ENCODE assay signal across 28 cellular contexts in genomic region chr1:236397173-236397759, GRCh38. TPM values are rescaled to one million over a fixed set of nuclear protein-coding genes. Genes with fewer than 3 reads are reported as not detected.
A peak's percentile ranks its signal among the peaks of the same experiment; 100 is the strongest.
DNase-seq lines count a peak whose midpoint lies in the region; ATAC-seq, FAIRE-seq and TF ChIP-seq lines count a peak whose summit lies in the region.
"Had no signal": no experiment of that assay in that cellular context is flagged by ENCODE, and none has a peak within 500 bp of the region (broad histone marks: within the 10 kb centered on the region; RNA-seq: fewer than 3 reads in every experiment).

No MANE protein-coding gene starts in this region.

- CTCF ChIA-PET in HepG2 (lab: Yijun Ruan, JAX; ENCODE audit: low intra/inter-chr PET ratio, low total read pairs), result no interaction called here
- CTCF ChIA-PET in activated CD4-positive, alpha-beta memory T cell treated with anti-CD3 and anti-CD28 coated beads for 36 hours (lab: Charles Lee), result interaction anchor here (1.9 kb wide), 1 partner anchor 20 kb away, joined by 4 read pairs; no protein-coding TSS in a partner anchor

- in situ Hi-C loops in HepG2 (cut with HindIII; ENCODE audit: extremely low pct_ligation_motif_present, low pct_unique_long_range_greater_than_20kb), result no loop called here

- intact Hi-C loops in HepG2 (cut with micrococcal nuclease; ENCODE audit: unreplicated experiment), result loop anchor here (5.0 kb wide), 2 partner anchors 95 to 125 kb away; partner anchors contain the start of gene LGALS8
- intact Hi-C loops in right lobe of liver (cut with DNase I), result no loop called here
- intact Hi-C loops in activated CD4-positive, alpha-beta memory T cell treated with anti-CD3 and anti-CD28 coated beads for 36 hours (cut with micrococcal nuclease), result loop anchor here (2.0 to 5.0 kb wide), 2 partner anchors 20 to 125 kb away; partner anchors contain the start of gene LGALS8
- intact Hi-C loops in lower leg skin (cut with DNase I; ENCODE audit: low total_unique reads), result no loop called here
- intact Hi-C loops in stomach (cut with DNase I; ENCODE audit: low total_unique reads), result no loop called here

- TF ChIP-seq CTCF in HepG2 (CRISPR knock-in tag; IDR thresholded peaks at IDR 0.05), result no peak
- no peak for TF ChIP-seq CTCF in right lobe of liver (IDR thresholded peaks at IDR 0.05)
- no peak for TF ChIP-seq CTCF in endodermal cell (conservative IDR thresholded peaks at IDR 0.05)
- no peak for TF ChIP-seq CTCF in lower leg skin (IDR thresholded peaks at IDR 0.05)
- TF ChIP-seq CTCF in stomach (IDR thresholded peaks at IDR 0.05), result no peak

- H2AFZ ChIP-seq in HepG2 (ENCODE audit: low read length), result no peak overlapping the region
- H2AFZ ChIP-seq: PC-9 had no signal

- H3K9me3 ChIP-seq in HepG2 (ENCODE audit: low read length) (no peaks in the 10 kb centered on the region), right lobe of liver (no peaks in the 10 kb centered on the region), endodermal cell (ENCODE audit: control insufficient read depth, low read length) (no peaks in the 10 kb centered on the region), stomach (no peaks in the 10 kb centered on the region)
- H3K9me3 ChIP-seq: BLaER1, colonic mucosa, esophagus muscularis mucosa had no signal

- BruUV-seq in HepG2 (replicated peaks; lab: Mats Ljungman, UMichigan), result no TSS peak

- H3K79me2 ChIP-seq in HepG2 (ENCODE audit: insufficient read depth, low read length), result no peaks in the 10 kb centered on the region

- no peak overlapping the region for H3K4me2 ChIP-seq in HepG2 (ENCODE audit: low read depth, low read length)
- H3K4me2 ChIP-seq: BLaER1, PC-9 had no signal

- TF ChIP-seq POLR2A in HepG2 (IDR thresholded peaks at IDR 0.05; ENCODE audit: insufficient read depth in 1 of 2, low read depth in 2 of 2, low read length in 2 of 2), result no peak
- no peak for TF ChIP-seq POLR2A in right lobe of liver (IDR thresholded peaks at IDR 0.05)
- no peak for TF ChIP-seq POLR2A in lower leg skin (IDR thresholded peaks at IDR 0.05)
- no peak for TF ChIP-seq POLR2A in stomach (IDR thresholded peaks at IDR 0.05)

- WGBS in HepG2 (ENCODE audit: low lambda C conversion rate), result 47% methylated on average over 4 of the region's 4 CpGs
- WGBS in right lobe of liver (ENCODE audit: insufficient coverage, low coverage, low lambda C conversion rate, missing lambda C conversion rate), result 60% methylated on average over 3 of the region's 4 CpGs
- 92 to 97% methylated on average over 4 of the region's 4 CpGs for WGBS in endodermal cell (ENCODE audit: insufficient coverage in 1 of 2, insufficient read length in 1 of 2), 2 experiments
- WGBS in lower leg skin, 2 donors, result 74 to 83% methylated on average over 4 of the region's 4 CpGs
- WGBS in stomach, 5 donors, result 77 to 92% (median 81%) methylated on average over 4 of the region's 4 CpGs

- no peak overlapping the region for H3K4me3 Mint-ChIP-seq in activated CD4-positive, alpha-beta memory T cell treated with anti-CD3 and anti-CD28 coated beads for 36 hours
- no peak overlapping the region for H3K4me3 Mint-ChIP-seq in endodermal cell

- TF ChIP-seq RAD21 in HepG2 (CRISPR knock-in tag; IDR thresholded peaks at IDR 0.05), result no peak

- no peaks in the 10 kb centered on the region for H3K36me3 Mint-ChIP-seq in activated CD4-positive, alpha-beta memory T cell treated with anti-CD3 and anti-CD28 coated beads for 36 hours
- no peaks in the 10 kb centered on the region for H3K36me3 Mint-ChIP-seq in endodermal cell (ENCODE audit: low read depth)
- H3K36me3 Mint-ChIP-seq: activated naive CD4-positive, alpha-beta T cell treated with anti-CD3 and anti-CD28 coated beads, Interleukin-2, amount 10 ng/mL, durations not matched to agents 7 days and 5 days had no signal

- no peaks in the 10 kb centered on the region for H4K20me1 ChIP-seq in HepG2 (ENCODE audit: insufficient read depth, low read length)
- H4K20me1 ChIP-seq: BLaER1 had no signal

- ATAC-seq in HepG2 (no peak), right lobe of liver (no peak)
- ATAC-seq: effector memory CD8-positive, alpha-beta T cell; left colon had no signal

- peaks cover 7 to 51% of the 10 kb centered on the region in 2 experiments for H3K27me3 ChIP-seq in HepG2 (ENCODE audit: control insufficient read depth in 1 of 2, insufficient read depth in 2 of 2, low read length in 2 of 2)
- H3K27me3 ChIP-seq in right lobe of liver, result no peaks in the 10 kb centered on the region
- peaks cover 26% of the 10 kb centered on the region for H3K27me3 ChIP-seq in endodermal cell (ENCODE audit: control insufficient read depth, insufficient read depth, low read length, poor library complexity, severe bottlenecking)
- peaks cover 0 to 28% (median 11%) of the 10 kb centered on the region in 3 donors for H3K27me3 ChIP-seq in stomach

- H3K27me3 Mint-ChIP-seq in activated CD4-positive, alpha-beta memory T cell treated with anti-CD3 and anti-CD28 coated beads for 36 hours, result peaks cover 18% of the 10 kb centered on the region
- H3K27me3 Mint-ChIP-seq in endodermal cell (ENCODE audit: insufficient read depth), result peaks cover 44% of the 10 kb centered on the region
- H3K27me3 Mint-ChIP-seq: effector memory CD8-positive, alpha-beta T cell had no signal

- H3K4me1 ChIP-seq in HepG2 (ENCODE audit: insufficient read depth, low read length), result peaks cover 53% of the 10 kb centered on the region
- H3K4me1 ChIP-seq in right lobe of liver, result peaks cover 0 to 30% (median 4%) of the 10 kb centered on the region in 4 donors
- peaks cover 5% of the 10 kb centered on the region for H3K4me1 ChIP-seq in endodermal cell (ENCODE audit: control insufficient read depth, insufficient read depth, low read length)
- H3K4me1 ChIP-seq in stomach, result peaks cover 15 to 56% (median 30%) of the 10 kb centered on the region in 4 donors
- H3K4me1 ChIP-seq: colonic mucosa had no signal

- H3K9ac ChIP-seq in HepG2 (ENCODE audit: insufficient read depth, low read depth, low read length) (no peak overlapping the region), endodermal cell (ENCODE audit: extremely low read depth, low read length, poor library complexity, severe bottlenecking) (no peak overlapping the region)
- H3K9ac ChIP-seq: BLaER1 had no signal

- no peaks in the 10 kb centered on the region for H3K9me3 Mint-ChIP-seq in activated CD4-positive, alpha-beta memory T cell treated with anti-CD3 and anti-CD28 coated beads for 36 hours
- no peaks in the 10 kb centered on the region for H3K9me3 Mint-ChIP-seq in endodermal cell
- H3K9me3 Mint-ChIP-seq: activated naive CD4-positive, alpha-beta T cell treated with anti-CD3 and anti-CD28 coated beads, Interleukin-2, amount 10 ng/mL, durations not matched to agents 7 days and 5 days; effector memory CD8-positive, alpha-beta T cell had no signal

- H3K27ac ChIP-seq in HepG2 (ENCODE audit: extremely low read length, insufficient read depth, low read length) (no peak overlapping the region), right lobe of liver (no peak overlapping the region), endodermal cell (ENCODE audit: low read depth, low read length) (no peak overlapping the region), stomach (peak overlapping the region in 1 of 5 donors; percentile 18)
- H3K27ac ChIP-seq: BLaER1, colonic mucosa, esophagus muscularis mucosa, PC-9, WERI-Rb-1 had no signal

- TF ChIP-seq EP300 in HepG2 (IDR thresholded peaks at IDR 0.05; ENCODE audit: low read depth in 2 of 2, low read length in 2 of 2) (no peak), HepG2 (CRISPR knock-in tag; IDR thresholded peaks at IDR 0.05; ENCODE audit: borderline replicate concordance) (no peak), stomach (IDR thresholded peaks at IDR 0.05) (no peak)

- peaks cover 32% of the 10 kb centered on the region for H3K4me1 Mint-ChIP-seq in activated CD4-positive, alpha-beta memory T cell treated with anti-CD3 and anti-CD28 coated beads for 36 hours (ENCODE audit: low read depth)
- H3K4me1 Mint-ChIP-seq in endodermal cell, result peaks cover 27% of the 10 kb centered on the region

- H3K36me3 ChIP-seq in HepG2 (replicated peaks in 1 of 2; ENCODE audit: control insufficient read depth in 1 of 2, insufficient read depth in 2 of 2, low read length in 2 of 2), result no peaks in the 10 kb centered on the region
- H3K36me3 ChIP-seq in right lobe of liver, result no peaks in the 10 kb centered on the region
- no peaks in the 10 kb centered on the region for H3K36me3 ChIP-seq in endodermal cell (ENCODE audit: control insufficient read depth, insufficient read depth, low read length)
- H3K36me3 ChIP-seq in stomach, result no peaks in the 10 kb centered on the region
- H3K36me3 ChIP-seq: BLaER1, colonic mucosa, esophagus muscularis mucosa, WERI-Rb-1 had no signal

- H3K27ac Mint-ChIP-seq in activated CD4-positive, alpha-beta memory T cell treated with anti-CD3 and anti-CD28 coated beads for 36 hours, result peak overlapping the region; percentile 85
- H3K27ac Mint-ChIP-seq in endodermal cell, result no peak overlapping the region
- H3K27ac Mint-ChIP-seq: activated naive CD4-positive, alpha-beta T cell treated with anti-CD3 and anti-CD28 coated beads, Interleukin-2, amount 10 ng/mL, durations not matched to agents 7 days and 5 days had no signal

- no peak for FAIRE-seq in HepG2 (lab: Jason Lieb, UNC)
- FAIRE-seq: GM18507 had no signal

- DNase-seq in HepG2 (ENCODE audit: low spot score), result peak; percentile 30
- DNase-seq in right lobe of liver, result no peak
- no peak for DNase-seq in activated CD4-positive, alpha-beta memory T cell treated with anti-CD3 and anti-CD28 coated beads for 36 hours
- no peak for DNase-seq in endodermal cell
- peak; percentile 17 for DNase-seq in ureter (ENCODE audit: low spot score)
- no peak for DNase-seq in lower leg skin (ENCODE audit: low spot score in 2 of 2)
- DNase-seq in stomach, result no peak
- DNase-seq: activated CD4-positive, alpha-beta T cell treated with anti-CD3 and anti-CD28 coated beads, Interleukin-2, amount 50 U/mL, for 1 hour; activated CD8-positive, alpha-beta memory T cell treated with anti-CD3 and anti-CD28 coated beads, Interleukin-2, amount 50 U/mL, for 48 hours; activated naive CD4-positive, alpha-beta T cell treated with anti-CD3 and anti-CD28 coated beads, Interleukin-2, amount 10 ng/mL, durations not matched to agents 7 days and 5 days; colonic mucosa; effector memory CD8-positive, alpha-beta T cell; foreskin melanocyte; left colon; mesenchymal stem cell; NCI-H1092 treated with DMSO at 0.1 percent for 48 hours; NCI-H187 treated with DMSO at 0.1 percent for 48 hours; NCI-H2171 treated with DMSO at 0.1 percent for 48 hours; NCI-H524; NK-92 treated with Interleukin-12 subunit alpha and Interleukin-12 subunit beta, amount 100 ng/mL, for 24 hours; PC-9; SHP77; T1000; WERI-Rb-1 had no signal

- POLR2A ChIA-PET in HepG2 (lab: Yijun Ruan, JAX), result no interaction called here
- POLR2A ChIA-PET in activated CD4-positive, alpha-beta memory T cell treated with anti-CD3 and anti-CD28 coated beads for 36 hours (lab: Charles Lee), result interaction anchor here (0.6 to 2.0 kb wide), 2 partner anchors 116 to 205 kb away, joined by 3 to 6 read pairs; partner anchors contain the start of gene ERO1B

- no peak overlapping the region for H3K4me3 ChIP-seq in HepG2 (replicated peaks in 1 of 3; ENCODE audit: insufficient read depth in 1 of 3, low read depth in 2 of 3, low read length in 3 of 3)
- no peak overlapping the region for H3K4me3 ChIP-seq in right lobe of liver
- peak overlapping the region; percentile 16 for H3K4me3 ChIP-seq in endodermal cell (ENCODE audit: low read length)
- H3K4me3 ChIP-seq in lower leg skin (ENCODE audit: low read depth, poor library complexity, severe bottlenecking), result no peak overlapping the region
- H3K4me3 ChIP-seq in stomach, result no peak overlapping the region
- H3K4me3 ChIP-seq: BLaER1, colonic mucosa, esophagus muscularis mucosa, PC-9 had no signal

RNA-seq across cellular contexts. Expression of gene EDARADD, which starts 3.2 kb away (rescaled TPM):
- total RNA-seq in HepG2 (2016; rRNA removed; fragmentation: Illumina TruSeq; extraction: Trizol) (not detected in 2 replicates), right lobe of liver (1 to 10 TPM in 1 of 6 experiments, under 1 TPM in 4, not detected in 1; 0.16 to 1.2 (median 0.26) TPM), endodermal cell (1 to 10 TPM; 5.0 to 5.5 TPM), ureter (50.4 TPM), lower leg skin (1 to 10 TPM; 3.5 to 7.2 (median 4.5) TPM), stomach (10 to 100 TPM in 3 of 5 donors, 1 to 10 TPM in 1, not detected in 1; 5.1 to 13.8 (median 11.8) TPM)
- not detected in 2 replicates for total RNA-seq in HepG2 (2016; cell fraction: cytosol; rRNA removed; fragmentation: Illumina TruSeq; extraction: Trizol; ENCODE audit: low read depth)
- total RNA-seq in HepG2 (2016; cell fraction: insoluble cytoplasmic fraction; rRNA removed; fragmentation: Illumina TruSeq; extraction: Trizol), result not detected in 2 replicates
- total RNA-seq in HepG2 (2016; cell fraction: membrane; rRNA removed; fragmentation: Illumina TruSeq; extraction: Trizol), result not detected in 2 replicates
- total RNA-seq in HepG2 (2016; cell fraction: nucleus; rRNA removed; fragmentation: Illumina TruSeq; extraction: Trizol), result not detected in 2 replicates
- polyA plus RNA-seq in HepG2 (2011; rRNA removed) (0.03 TPM in 1 of 2 replicates, not detected in the other), stomach (1 to 10 TPM; 3.7 to 6.6 (median 4.7) TPM)
- polyA plus RNA-seq in HepG2 (2011; cell fraction: cytosol; rRNA removed), result 0.03 and 0.04 TPM in 2 replicates
- not detected in 2 replicates for polyA plus RNA-seq in HepG2 (2011; cell fraction: nucleus; rRNA removed)
- polyA plus RNA-seq in HepG2 (2012), result 0.19 and 0.62 TPM in 2 replicates
- polyA plus RNA-seq in HepG2 (2016; cell fraction: cytosol; fragmentation: Illumina TruSeq; extraction: Trizol; ENCODE audit: low read depth), result not detected in 2 replicates
- 0.20 TPM in 1 of 2 replicates, not detected in the other for polyA plus RNA-seq in HepG2 (2016; cell fraction: insoluble cytoplasmic fraction; fragmentation: Illumina TruSeq; extraction: Trizol; ENCODE audit: low read depth)
- polyA plus RNA-seq in HepG2 (2016; cell fraction: membrane; fragmentation: Illumina TruSeq; extraction: Trizol; ENCODE audit: low read depth), result not detected in 2 replicates
- not detected in 2 replicates for polyA plus RNA-seq in HepG2 (2016; cell fraction: nucleus; fragmentation: Illumina TruSeq; extraction: Trizol; ENCODE audit: insufficient read depth, low read depth)
- 0.16 TPM in 1 of 2 replicates, not detected in the other for polyA minus RNA-seq in HepG2 (2011; rRNA and poly(A)+ RNA removed; ENCODE audit: low replicate concordance)
- not detected in 2 replicates for polyA minus RNA-seq in HepG2 (2011; cell fraction: cytosol; rRNA and poly(A)+ RNA removed)
- polyA minus RNA-seq in HepG2 (2011; cell fraction: nucleus; rRNA and poly(A)+ RNA removed), result not detected in 2 replicates
- total RNA-seq in activated CD4-positive, alpha-beta memory T cell treated with anti-CD3 and anti-CD28 coated beads for 36 hours, result 1 to 10 TPM; 4.8 to 7.0 TPM
- polyA plus RNA-seq in endodermal cell (2013, experiment 1 of 2), result 1.9 TPM
- polyA plus RNA-seq in endodermal cell (2013, experiment 2 of 2), result 2.3 TPM
- total RNA-seq: PC-9 had no signal
- polyA plus RNA-seq: AG04450 had no signal

Comparison
In these comparisons a context has a peak if more than half of its experiments do, and no peak if none do; other contexts are left out.
1. DNase-seq: peak in HepG2 (single experiment) and ureter (single experiment); none in right lobe of liver (0 of 3), activated CD4-positive, alpha-beta memory T cell treated with anti-CD3 and anti-CD28 coated beads for 36 hours (single experiment), endodermal cell (single experiment), lower leg skin (0 of 2) and stomach (single experiment).
2. intact Hi-C loops: an anchor here in HepG2 (5.0 kb wide) and activated CD4-positive, alpha-beta memory T cell treated with anti-CD3 and anti-CD28 coated beads for 36 hours (2.0 to 5.0 kb wide); none called in right lobe of liver, lower leg skin and stomach.